8 cellular contexts compared by ENCODE assay signal in the genomic region with DNA sequence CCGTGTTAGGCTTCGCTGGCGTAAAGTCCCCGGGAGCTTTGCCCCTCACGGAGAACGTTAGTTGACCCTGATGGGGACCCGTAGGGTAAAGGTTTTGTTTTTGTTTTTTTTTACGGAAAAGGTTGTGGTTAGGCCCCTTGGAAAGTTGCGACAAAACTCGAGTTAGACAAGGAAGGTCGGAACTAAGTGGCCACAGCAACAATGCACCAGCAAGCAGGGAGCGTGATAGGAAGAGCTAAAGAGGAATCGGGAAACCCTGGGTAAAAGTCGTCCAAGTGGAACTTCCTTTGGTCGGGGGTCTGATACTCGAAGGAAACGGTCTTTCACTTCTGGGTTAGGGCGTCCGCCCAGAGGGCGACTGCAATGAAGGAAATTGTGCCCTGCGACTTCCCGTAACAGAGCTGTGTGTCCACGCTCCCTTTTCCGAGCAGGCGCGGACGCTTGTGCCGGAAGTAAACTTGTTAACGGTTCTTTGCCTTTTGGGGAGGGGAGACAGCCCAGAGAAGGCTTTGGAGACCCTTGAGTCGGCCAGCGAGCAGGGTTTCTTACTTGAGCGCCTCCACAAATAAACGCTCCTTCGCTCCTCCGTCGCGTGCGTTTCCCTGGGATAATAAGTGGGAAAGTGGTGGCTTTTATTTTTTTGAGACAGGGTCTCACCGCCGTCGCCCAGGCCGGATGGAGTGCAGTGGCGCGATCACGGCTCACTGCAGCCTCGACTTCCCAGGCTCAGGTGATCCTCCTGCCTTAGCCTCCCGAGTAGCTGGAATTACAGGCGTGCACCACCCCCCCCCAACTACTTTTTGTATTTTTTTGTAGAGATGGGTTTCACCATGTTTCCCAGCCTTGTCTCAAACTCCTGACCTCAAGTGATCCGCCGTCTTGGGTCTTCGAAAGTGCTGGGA. TPM values are rescaled to one million over a fixed set of nuclear protein-coding genes. Genes with fewer than 3 reads are reported as not detected.
DNase-seq lines count a peak whose midpoint lies in the region; ATAC-seq and TF ChIP-seq lines count a peak whose summit lies in the region.

No MANE protein-coding gene starts in this region.

- intact Hi-C loops in Panc1 (cut with micrococcal nuclease; ENCODE audit: unreplicated experiment): loop anchor here (5.0 kb wide), 2 partner anchors 53 to 118 kb away; a partner anchor contains a TSS

- H3K36me3 ChIP-seq in KMS-11 (ENCODE audit: insufficient read depth) (no peaks in the 10 kb centered on the region), Panc1 (ENCODE audit: control insufficient read depth, insufficient read depth, low read length) (no peaks in the 10 kb centered on the region; the same call in 1 of the 2 replicates)

- H3K4me3 ChIP-seq in KMS-11 (IDR thresholded peaks at IDR 0.05; ENCODE audit: insufficient read depth, low read depth, low read length) (peak overlapping the region; percentile 39), Panc1 (ENCODE audit: low read depth in 2 of 2, low read length in 2 of 2) (peak overlapping the region; percentile 92 to 95)

- peak overlapping the region; percentile 100 for H3K27ac Mint-ChIP-seq in activated T-cell treated with anti-CD3 and anti-CD28 coated beads, Interleukin-2, amount 50 U/mL, for 72 hours
- H3K27ac Mint-ChIP-seq in naive B cell: peak overlapping the region; percentile 99 to 100 (median 99)
- H3K27ac Mint-ChIP-seq in stimulated activated effector memory CD8-positive, alpha-beta T cell treated with anti-CD3 and anti-CD28 coated beads, Interleukin-12 subunit alpha, Interleukin-12 subunit beta, amount 100 ng/mL, for 72 hours: peak overlapping the region; percentile 99

- H3K27me3 ChIP-seq in KMS-11 (ENCODE audit: insufficient read depth, low read depth) (no peaks in the 10 kb centered on the region), Panc1 (ENCODE audit: control insufficient read depth, insufficient read depth, low read length) (no peaks in the 10 kb centered on the region)

- H3K4me1 ChIP-seq in KMS-11 (ENCODE audit: low read depth, poor library complexity, severe bottlenecking) (peaks cover 22% of the 10 kb centered on the region), Panc1 (ENCODE audit: control insufficient read depth, insufficient read depth, low read length) (peaks cover 19% of the 10 kb centered on the region)

- peaks cover 51% of the 10 kb centered on the region for H3K79me2 ChIP-seq in KMS-11 (ENCODE audit: insufficient read depth, low read depth)

- TSS peak; percentile 86 for BruUV-seq in Panc1 (replicated peaks; lab: Mats Ljungman, UMichigan)

- peak overlapping the region; percentile 71; the same call in 1 of the 2 replicates for H3K4me2 ChIP-seq in KMS-11

- H3K27me3 Mint-ChIP-seq in activated T-cell treated with anti-CD3 and anti-CD28 coated beads, Interleukin-2, amount 50 U/mL, for 72 hours (ENCODE audit: low read depth): no peaks in the 10 kb centered on the region
- no peaks in the 10 kb centered on the region for H3K27me3 Mint-ChIP-seq in naive B cell

- no peaks in the 10 kb centered on the region for H3K9me3 ChIP-seq in Panc1 (ENCODE audit: control insufficient read depth, insufficient read depth, low read depth, low read length)

- no peaks in the 10 kb centered on the region for H3K9me3 Mint-ChIP-seq in activated T-cell treated with anti-CD3 and anti-CD28 coated beads, Interleukin-2, amount 50 U/mL, for 72 hours
- H3K9me3 Mint-ChIP-seq in naive B cell: peaks cover 0 to 3% (median 0%) of the 10 kb centered on the region in 7 donors
- H3K9me3 Mint-ChIP-seq in stimulated activated effector memory CD8-positive, alpha-beta T cell treated with anti-CD3 and anti-CD28 coated beads, Interleukin-12 subunit alpha, Interleukin-12 subunit beta, amount 100 ng/mL, for 72 hours: no peaks in the 10 kb centered on the region

- peak overlapping the region; percentile 85 for H2AFZ ChIP-seq in KMS-11 (ENCODE audit: low read depth)

- DNase-seq in DMS53 treated with DMSO at 0.1 percent for 48 hours (lab: John Stamatoyannopoulos, UW; ENCODE audit: unreplicated experiment) (peak; percentile 89), Panc1 (ENCODE audit: low read depth, low spot score) (peak; percentile 95), fibroblast of gingiva (ENCODE audit: low read depth) (peak; percentile 93), naive B cell (no peak)
- peak; percentile 85 to 90 for DNase-seq in activated T-cell treated with anti-CD3 and anti-CD28 coated beads, Interleukin-2, amount 50 U/mL, for 72 hours
- DNase-seq in stimulated activated effector memory CD8-positive, alpha-beta T cell treated with anti-CD3 and anti-CD28 coated beads, Interleukin-12 subunit alpha, Interleukin-12 subunit beta, amount 100 ng/mL, for 72 hours (ENCODE audit: low spot score in 2 of 2): peak; percentile 69 to 95

- peaks cover 71% of the 10 kb centered on the region for H3K4me1 Mint-ChIP-seq in activated T-cell treated with anti-CD3 and anti-CD28 coated beads, Interleukin-2, amount 50 U/mL, for 72 hours (ENCODE audit: low read depth)
- peaks cover 47 to 62% (median 52%) of the 10 kb centered on the region in 3 donors for H3K4me1 Mint-ChIP-seq in naive B cell
- H3K4me1 Mint-ChIP-seq in stimulated activated effector memory CD8-positive, alpha-beta T cell treated with anti-CD3 and anti-CD28 coated beads, Interleukin-12 subunit alpha, Interleukin-12 subunit beta, amount 100 ng/mL, for 72 hours: peaks cover 59% of the 10 kb centered on the region

- H3K27ac ChIP-seq in KMS-11 (peak overlapping the region; percentile 92), Panc1 (ENCODE audit: low read length) (peak overlapping the region; percentile 99)

- peak overlapping the region; percentile 84 for H3K9ac ChIP-seq in KMS-11

- POLR2A ChIA-PET in Panc1 (lab: Charles Lee): interaction anchor here (0.6 to 2.9 kb wide), 6 partner anchors 91 to 1585 kb away, joined by 3 to 12 read pairs (median 4); a partner anchor contains a TSS

- peak overlapping the region; percentile 97 to 98 for H3K4me3 Mint-ChIP-seq in activated T-cell treated with anti-CD3 and anti-CD28 coated beads, Interleukin-2, amount 50 U/mL, for 72 hours
- H3K4me3 Mint-ChIP-seq in naive B cell: peak overlapping the region; percentile 88 to 100 (median 99)
- H3K4me3 Mint-ChIP-seq in stimulated activated effector memory CD8-positive, alpha-beta T cell treated with anti-CD3 and anti-CD28 coated beads, Interleukin-12 subunit alpha, Interleukin-12 subunit beta, amount 100 ng/mL, for 72 hours: peak overlapping the region; percentile 91

- in situ Hi-C loops in Panc1 (cut with HindIII; ENCODE audit: low pct_unique_long_range_greater_than_20kb, low sequenced_read_pairs): no loop called here

- TF ChIP-seq CTCF in KMS-11 (conservative IDR thresholded peaks at IDR 0.05; ENCODE audit: low read depth, low read length) (no peak), Panc1 (IDR thresholded peaks at IDR 0.05) (no peak)

- H3K36me3 Mint-ChIP-seq in activated T-cell treated with anti-CD3 and anti-CD28 coated beads, Interleukin-2, amount 50 U/mL, for 72 hours (ENCODE audit: insufficient read depth in 2 of 2): peaks cover 14 to 34% of the 10 kb centered on the region in 2 donors
- peaks cover 0 to 7% of the 10 kb centered on the region in 2 donors for H3K36me3 Mint-ChIP-seq in naive B cell
- peaks cover 44% of the 10 kb centered on the region for H3K36me3 Mint-ChIP-seq in stimulated activated effector memory CD8-positive, alpha-beta T cell treated with anti-CD3 and anti-CD28 coated beads, Interleukin-12 subunit alpha, Interleukin-12 subunit beta, amount 100 ng/mL, for 72 hours

- CTCF ChIA-PET in Panc1 (lab: Charles Lee): interaction anchor here (0.7 to 0.9 kb wide), 2 partner anchors 10 to 90 kb away, joined by 4 to 8 read pairs; no protein-coding TSS in a partner anchor

- H4K20me1 ChIP-seq in KMS-11 (ENCODE audit: insufficient read depth): no peaks in the 10 kb centered on the region

- ATAC-seq in GM21737 (IDR thresholded peaks at IDR 0.05; ENCODE audit: unreplicated experiment) (peak; percentile 47), Panc1 (peak; percentile 83), naive B cell (ENCODE audit: low read depth in 2 of 2) (peak; percentile 49 to 51)
- peak; percentile 71 to 74 for ATAC-seq in activated T-cell treated with anti-CD3 and anti-CD28 coated beads, Interleukin-2, amount 50 U/mL, for 72 hours (replicated peaks in 1 of 2)
- ATAC-seq in stimulated activated effector memory CD8-positive, alpha-beta T cell treated with anti-CD3 and anti-CD28 coated beads, Interleukin-12 subunit alpha, Interleukin-12 subunit beta, amount 100 ng/mL, for 72 hours: peak; percentile 77

RNA-seq across cellular contexts. Expression of a gene that starts 0.6 kb away (rescaled TPM):
- 49.2 TPM for total RNA-seq in Panc1 (2021; ENCODE audit: unreplicated experiment)
- 22.2 TPM for polyA plus RNA-seq in Panc1 (2012; ENCODE audit: insufficient read length)
- 100 to 1,000 TPM in 1 of 2 donors, 10 to 100 TPM in 1; 95.1 to 121 TPM for total RNA-seq in activated T-cell treated with anti-CD3 and anti-CD28 coated beads, Interleukin-2, amount 50 U/mL, for 72 hours
- 10 to 100 TPM in 5 of 6 donors, 1 to 10 TPM in 1; 4.6 to 24.1 (median 13.5) TPM for polyA plus RNA-seq in naive B cell (ENCODE audit: low read depth in 6 of 6)
